ENCODE assay signal across 11 cellular contexts in the genomic region with DNA sequence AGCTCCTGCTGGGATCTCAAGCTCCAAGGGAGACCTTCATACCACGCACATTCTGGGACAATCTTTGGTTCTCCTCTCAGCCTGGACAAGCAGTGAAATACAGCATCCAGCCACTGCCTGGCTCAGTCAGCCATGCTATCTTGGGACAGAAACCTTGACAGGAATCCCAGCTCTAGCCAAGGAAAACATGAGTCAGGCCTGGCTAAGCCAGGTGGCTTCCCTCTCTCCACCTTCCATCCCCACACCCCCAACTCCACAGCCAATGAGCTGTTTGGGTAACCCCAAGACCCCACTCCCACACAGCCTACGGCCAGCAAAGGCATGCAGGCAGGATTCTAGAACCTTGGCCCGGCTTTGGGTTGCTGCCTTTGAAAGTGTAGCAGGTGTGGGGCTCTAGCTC.
DNase-seq lines count a peak whose midpoint lies in the region; ATAC-seq and TF ChIP-seq lines count a peak whose summit lies in the region.
"Had no signal": no experiment of that assay in that cellular context is flagged by ENCODE, and none has a peak within 500 bp of the region (broad histone marks: within the 10 kb centered on the region; RNA-seq: fewer than 3 reads in every experiment).

No MANE protein-coding gene starts in this region.

- peaks cover 50 to 68% of the 10 kb centered on the region in 2 donors for H3K4me1 ChIP-seq in ascending aorta
- H3K4me1 ChIP-seq in heart left ventricle = peaks cover 32 to 77% (median 65%) of the 10 kb centered on the region in 12 donors
- peaks cover 56% of the 10 kb centered on the region for H3K4me1 ChIP-seq in psoas muscle

- intact Hi-C loops in ascending aorta (cut with DNase I) (loop anchor here (2.0 to 10.0 kb wide), 2 partner anchors 26 to 1826 kb away; no protein-coding TSS in a partner anchor), heart left ventricle (cut with DNase I) (no loop called here), psoas muscle (cut with DNase I) (no loop called here)

- TF ChIP-seq POLR2A in heart left ventricle (IDR thresholded peaks at IDR 0.05) = no peak

- H3K27ac ChIP-seq in ascending aorta = peak overlapping the region; percentile 89
- peak overlapping the region in 11 of 12 donors; percentile 82 to 98 (median 92) for H3K27ac ChIP-seq in heart left ventricle
- H3K27ac ChIP-seq in psoas muscle = peak overlapping the region; percentile 51
- H3K27ac ChIP-seq: SK-N-MC had no signal

- 51 to 76% (median 65%) methylated on average over 2 to 3 of the region's 3 CpGs for WGBS in heart left ventricle, 4 donors
- WGBS in psoas muscle, 3 donors = 31 to 36% (median 33%) methylated on average over 3 of the region's 3 CpGs

- peak in 3 of 4 donors; percentile 27 to 52 (median 51) for ATAC-seq in heart left ventricle
- peak; percentile 76 to 87 (median 85) for ATAC-seq in psoas muscle
- ATAC-seq in GM19463 (IDR thresholded peaks at IDR 0.05; ENCODE audit: unreplicated experiment) = no peak
- ATAC-seq in GM21526 (IDR thresholded peaks at IDR 0.05; ENCODE audit: low FRiP score, unreplicated experiment) = no peak
- ATAC-seq in HG03520 (IDR thresholded peaks at IDR 0.05; ENCODE audit: unreplicated experiment) = no peak
- ATAC-seq: natural killer cell had no signal

- H3K9me3 ChIP-seq in ascending aorta (no peaks in the 10 kb centered on the region), heart left ventricle (peaks cover 0 to 10% (median 0%) of the 10 kb centered on the region in 12 donors), psoas muscle (no peaks in the 10 kb centered on the region)

- H3K36me3 ChIP-seq in ascending aorta = no peaks in the 10 kb centered on the region
- H3K36me3 ChIP-seq in heart left ventricle = no peaks in the 10 kb centered on the region
- H3K36me3 ChIP-seq in psoas muscle (ENCODE audit: insufficient read depth in 1 of 2, low read depth in 1 of 2) = no peaks in the 10 kb centered on the region

- TF ChIP-seq CTCF in ascending aorta (IDR thresholded peaks at IDR 0.05) (no peak), heart left ventricle (IDR thresholded peaks at IDR 0.05) (no peak), psoas muscle (IDR thresholded peaks at IDR 0.05) (no peak)

- no peaks in the 10 kb centered on the region for H3K27me3 ChIP-seq in ascending aorta
- H3K27me3 ChIP-seq in heart left ventricle = no peaks in the 10 kb centered on the region
- H3K27me3 ChIP-seq in psoas muscle (ENCODE audit: insufficient read depth in 3 of 3, low read length in 2 of 3) = no peaks in the 10 kb centered on the region

- no peak overlapping the region for H3K4me3 ChIP-seq in ascending aorta
- H3K4me3 ChIP-seq in heart left ventricle = no peak overlapping the region
- no peak overlapping the region for H3K4me3 ChIP-seq in psoas muscle
- H3K4me3 ChIP-seq: SK-N-MC had no signal

- DNase-seq in EH (ENCODE audit: low read depth) (peak; percentile 75), ascending aorta (ENCODE audit: low spot score in 2 of 2) (peak in 1 of 2 donors; percentile 84), heart left ventricle (peak in 4 of 5 donors; percentile 55 to 87 (median 60)), psoas muscle (peak in 1 of 2 donors; percentile 71), retina (no peak)
- DNase-seq: MV-4-11, natural killer cell had no signal

Comparison
In these comparisons a context has a peak if more than half of its experiments do, and no peak if none do; other contexts are left out.
1. ATAC-seq: peak in heart left ventricle (3 of 4) and psoas muscle (4 of 4); none in GM19463 (single experiment), GM21526 (single experiment) and HG03520 (single experiment).
2. Peak in every context shown above with its lines, with median percentiles within 50 percentile points of each other: H3K27ac ChIP-seq.